1 cellular context compared by ENCODE assay signal in genomic region chr9:581673-582497, GRCh38.
TF ChIP-seq lines count a peak whose summit lies in the region.

No MANE protein-coding gene starts in this region.

TF ChIP-seq in WTC11, 78 proteins besides CTCF, POLR2A, EP300 and RAD21 (continued from another document):
- TF ChIP-seq, protein P1, sequence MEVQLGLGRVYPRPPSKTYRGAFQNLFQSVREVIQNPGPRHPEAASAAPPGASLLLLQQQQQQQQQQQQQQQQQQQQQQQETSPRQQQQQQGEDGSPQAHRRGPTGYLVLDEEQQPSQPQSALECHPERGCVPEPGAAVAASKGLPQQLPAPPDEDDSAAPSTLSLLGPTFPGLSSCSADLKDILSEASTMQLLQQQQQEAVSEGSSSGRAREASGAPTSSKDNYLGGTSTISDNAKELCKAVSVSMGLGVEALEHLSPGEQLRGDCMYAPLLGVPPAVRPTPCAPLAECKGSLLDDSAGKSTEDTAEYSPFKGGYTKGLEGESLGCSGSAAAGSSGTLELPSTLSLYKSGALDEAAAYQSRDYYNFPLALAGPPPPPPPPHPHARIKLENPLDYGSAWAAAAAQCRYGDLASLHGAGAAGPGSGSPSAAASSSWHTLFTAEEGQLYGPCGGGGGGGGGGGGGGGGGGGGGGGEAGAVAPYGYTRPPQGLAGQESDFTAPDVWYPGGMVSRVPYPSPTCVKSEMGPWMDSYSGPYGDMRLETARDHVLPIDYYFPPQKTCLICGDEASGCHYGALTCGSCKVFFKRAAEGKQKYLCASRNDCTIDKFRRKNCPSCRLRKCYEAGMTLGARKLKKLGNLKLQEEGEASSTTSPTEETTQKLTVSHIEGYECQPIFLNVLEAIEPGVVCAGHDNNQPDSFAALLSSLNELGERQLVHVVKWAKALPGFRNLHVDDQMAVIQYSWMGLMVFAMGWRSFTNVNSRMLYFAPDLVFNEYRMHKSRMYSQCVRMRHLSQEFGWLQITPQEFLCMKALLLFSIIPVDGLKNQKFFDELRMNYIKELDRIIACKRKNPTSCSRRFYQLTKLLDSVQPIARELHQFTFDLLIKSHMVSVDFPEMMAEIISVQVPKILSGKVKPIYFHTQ (CRISPR knock-in tag; IDR thresholded peaks at IDR 0.05): no peak
- TF ChIP-seq GRHL2 (CRISPR knock-in tag; IDR thresholded peaks at IDR 0.05; ENCODE audit: insufficient replicate concordance, severe bottlenecking) (no peak), OVOL2 (CRISPR knock-in tag; IDR thresholded peaks at IDR 0.05; ENCODE audit: borderline replicate concordance) (no peak), FOXJ3 (CRISPR knock-in tag; IDR thresholded peaks at IDR 0.05; ENCODE audit: borderline replicate concordance) (no peak), ETV6 (CRISPR knock-in tag; IDR thresholded peaks at IDR 0.05) (no peak), ERG (CRISPR knock-in tag; IDR thresholded peaks at IDR 0.05) (no peak), ZNF138 (CRISPR knock-in tag; conservative IDR thresholded peaks at IDR 0.05) (no peak), TP53 (CRISPR knock-in tag; IDR thresholded peaks at IDR 0.05) (no peak), ZNF121 (CRISPR knock-in tag; IDR thresholded peaks at IDR 0.05) (no peak), RELA (CRISPR knock-in tag; IDR thresholded peaks at IDR 0.05; ENCODE audit: borderline replicate concordance) (no peak), SMAD3 (CRISPR knock-in tag; IDR thresholded peaks at IDR 0.05; ENCODE audit: borderline replicate concordance) (no peak)
- TF ChIP-seq, protein P2, sequence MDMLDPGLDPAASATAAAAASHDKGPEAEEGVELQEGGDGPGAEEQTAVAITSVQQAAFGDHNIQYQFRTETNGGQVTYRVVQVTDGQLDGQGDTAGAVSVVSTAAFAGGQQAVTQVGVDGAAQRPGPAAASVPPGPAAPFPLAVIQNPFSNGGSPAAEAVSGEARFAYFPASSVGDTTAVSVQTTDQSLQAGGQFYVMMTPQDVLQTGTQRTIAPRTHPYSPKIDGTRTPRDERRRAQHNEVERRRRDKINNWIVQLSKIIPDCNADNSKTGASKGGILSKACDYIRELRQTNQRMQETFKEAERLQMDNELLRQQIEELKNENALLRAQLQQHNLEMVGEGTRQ (CRISPR knock-in tag; IDR thresholded peaks at IDR 0.05): no peak
TF ChIP-seq in WTC11: peak in this region for 0.
